In genomic region chr1:151144474-151145157, GRCh38 we compare ENCODE assay signal across 9 cellular contexts. TPM values are rescaled to one million over a fixed set of nuclear protein-coding genes. Genes with fewer than 3 reads are reported as not detected.
DNase-seq lines count a peak whose midpoint lies in the region; ATAC-seq and TF ChIP-seq lines count a peak whose summit lies in the region.
"Had no signal": no experiment of that assay in that cellular context is flagged by ENCODE, and none has a peak within 500 bp of the region (broad histone marks: within the 10 kb centered on the region; RNA-seq: fewer than 3 reads in every experiment).

No MANE protein-coding gene starts in this region.

- no peak overlapping the region for H2AFZ ChIP-seq in SK-N-SH (ENCODE audit: low read depth)

- H3K27ac ChIP-seq in SK-N-SH (ENCODE audit: low read depth in 2 of 2, low read length in 1 of 2) (no peak overlapping the region), dorsolateral prefrontal cortex (peak overlapping the region in 40 of 59 donors; percentile 0 to 93 (median 84)), muscle layer of duodenum (ENCODE audit: low read length) (no peak overlapping the region), thyroid gland (peak overlapping the region in 2 of 3 donors; percentile 18 to 48)
- H3K27ac ChIP-seq: A549 had no signal

- no peak overlapping the region; the same call in 1 of the 2 replicates for H3K4me2 ChIP-seq in SK-N-SH
- H3K4me2 ChIP-seq: A549 had no signal

- H3K4me3 ChIP-seq in SK-N-SH (ENCODE audit: low read depth in 2 of 2, low read length in 1 of 2) (no peak overlapping the region), dorsolateral prefrontal cortex (peak overlapping the region in 57 of 59 donors; percentile 59 to 96 (median 85)), muscle layer of duodenum (ENCODE audit: low read depth in 1 of 2, low read length in 2 of 2) (peak overlapping the region; percentile 74 to 92), thyroid gland (replicated peaks in 1 of 3) (no peak overlapping the region)
- H3K4me3 ChIP-seq: A549 had no signal

- no peak for TF ChIP-seq EP300 in SK-N-SH (IDR thresholded peaks at IDR 0.05; ENCODE audit: borderline replicate concordance in 1 of 2, low read depth in 1 of 2, low read length in 1 of 2)

- peaks cover 0 to 21% of the 10 kb centered on the region in 2 experiments; a peak in 1 of 4 replicates for H3K4me1 ChIP-seq in SK-N-SH (ENCODE audit: control insufficient read depth in 1 of 2, insufficient read depth in 2 of 2, low read depth in 1 of 2, low read length in 1 of 2)
- H3K4me1 ChIP-seq in muscle layer of duodenum (ENCODE audit: control insufficient read depth in 1 of 2, insufficient read depth in 2 of 2, low read length in 2 of 2): peaks cover 0 to 40% of the 10 kb centered on the region in 2 donors
- H3K4me1 ChIP-seq in thyroid gland: peaks cover 20 to 25% of the 10 kb centered on the region in 2 donors

- no peaks in the 10 kb centered on the region for H4K20me1 ChIP-seq in SK-N-SH (ENCODE audit: insufficient read depth)

- DNase-seq in SK-N-SH: no peak
- peak in 1 of 10 donors; percentile 25 for DNase-seq in dorsolateral prefrontal cortex
- no peak for DNase-seq in thyroid gland
- no peak for DNase-seq in AG20443 (ENCODE audit: low spot score)
- DNase-seq in NCI-H146 (lab: John Stamatoyannopoulos, UW): no peak
- DNase-seq in stimulated activated CD4-positive, alpha-beta T cell treated with anti-CD3 and anti-CD28 coated beads, Interleukin-1b, Interleukin-23, amount 100 ng/mL, for 48 hours: no peak

- ATAC-seq in SK-N-SH treated with all-trans-retinoic acid at 6 μM for 48 hours: no peak
- ATAC-seq: A549 had no signal

- TF ChIP-seq POLR2A in thyroid gland (IDR thresholded peaks at IDR 0.05): no peak

- no peak overlapping the region for H3K9ac ChIP-seq in SK-N-SH

- intact Hi-C loops in dorsolateral prefrontal cortex (cut with DNase I) (loop anchor here (5.0 kb wide), 3 partner anchors 72 to 97 kb away; partner anchors contain the start of genes C1orf56 (in 1 of the 2), CDC42SE1 (in 1 of the 2) and GABPB2 (in 1 of the 2)), thyroid gland (cut with DNase I) (no loop called here)

- TF ChIP-seq CTCF in SK-N-SH (IDR thresholded peaks at IDR 0.05) (no peak), dorsolateral prefrontal cortex (IDR thresholded peaks at IDR 0.05 in 54 of 56, conservative IDR thresholded peaks at IDR 0.05 in 2 of 56; ENCODE audit: low read depth in 1 of 56, partially characterized antibody in 56 of 56) (no peak), thyroid gland (IDR thresholded peaks at IDR 0.05) (no peak)

- H3K9me2 ChIP-seq in SK-N-SH: no peaks in the 10 kb centered on the region

- H3K27me3 ChIP-seq in SK-N-SH (ENCODE audit: insufficient read depth) (no peaks in the 10 kb centered on the region), dorsolateral prefrontal cortex (no peaks in the 10 kb centered on the region), muscle layer of duodenum (ENCODE audit: low read depth, low read length) (no peaks in the 10 kb centered on the region), thyroid gland (no peaks in the 10 kb centered on the region)

- 100% methylated on average over 3 of the region's 4 CpGs for WGBS in SK-N-SH (ENCODE audit: low lambda C conversion rate)
- 66 to 73% methylated on average over 4 of the region's 4 CpGs for WGBS in thyroid gland, 2 donors

- H3K79me2 ChIP-seq in SK-N-SH (ENCODE audit: insufficient read depth): no peaks in the 10 kb centered on the region

- TF ChIP-seq RAD21 in SK-N-SH (IDR thresholded peaks at IDR 0.05; ENCODE audit: low read length): no peak

- H3K9me3 ChIP-seq in SK-N-SH (no peaks in the 10 kb centered on the region), muscle layer of duodenum (ENCODE audit: control insufficient read depth in 1 of 2, low read length in 2 of 2) (no peaks in the 10 kb centered on the region), thyroid gland (no peaks in the 10 kb centered on the region)
- H3K9me3 ChIP-seq: A549 had no signal

- POLR2A ChIA-PET in SK-N-SH (lab: Yijun Ruan, JAX): interaction anchor here (0.6 kb wide), 1 partner anchor 141 kb away, joined by 4 read pairs; no protein-coding TSS in a partner anchor

- H3K36me3 ChIP-seq in SK-N-SH (replicated peaks in 1 of 2; ENCODE audit: control insufficient read depth in 1 of 2, insufficient read depth in 2 of 2, low read length in 1 of 2) (no peaks in the 10 kb centered on the region), muscle layer of duodenum (ENCODE audit: control insufficient read depth in 1 of 2, insufficient read depth in 2 of 2, low read length in 2 of 2) (no peaks in the 10 kb centered on the region), thyroid gland (no peaks in the 10 kb centered on the region)

- H3F3A ChIP-seq in SK-N-SH (replicated peaks; ENCODE audit: insufficient read depth): no peaks in the 10 kb centered on the region

- CTCF ChIA-PET in SK-N-SH (lab: Yijun Ruan, JAX): interaction anchor here (1.1 to 6.8 kb wide), 3 partner anchors 11 to 97 kb away, joined by 4 to 40 read pairs (median 11); partner anchors contain the start of genes C1orf56 and TNFAIP8L2

TF ChIP-seq in SK-N-SH treated with all-trans-retinoic acid at 6 μM for 48 hours, 23 proteins besides CTCF, POLR2A, EP300 and RAD21 (continues in another document):
- no peak for TF ChIP-seq CSRNP3 (CRISPR knock-in tag; IDR thresholded peaks at IDR 0.05)
- TF ChIP-seq GLIS3 (CRISPR knock-in tag; IDR thresholded peaks at IDR 0.05): no peak
- no peak for TF ChIP-seq ZC3H10 (CRISPR knock-in tag; IDR thresholded peaks at IDR 0.05)
- no peak for TF ChIP-seq OSR1 (CRISPR knock-in tag; IDR thresholded peaks at IDR 0.05)
- no peak for TF ChIP-seq SNAI2 (CRISPR knock-in tag; IDR thresholded peaks at IDR 0.05)
- TF ChIP-seq CSDC2 (CRISPR knock-in tag; IDR thresholded peaks at IDR 0.05): no peak
- TF ChIP-seq RARB (CRISPR knock-in tag; IDR thresholded peaks at IDR 0.05): no peak
- no peak for TF ChIP-seq PATZ1 (CRISPR knock-in tag; IDR thresholded peaks at IDR 0.05; ENCODE audit: borderline replicate concordance)
- no peak for TF ChIP-seq ESRRG (CRISPR knock-in tag; IDR thresholded peaks at IDR 0.05)
- TF ChIP-seq ARNTL (CRISPR knock-in tag; IDR thresholded peaks at IDR 0.05; ENCODE audit: borderline replicate concordance, low read depth): no peak
- no peak for TF ChIP-seq BACH2 (CRISPR knock-in tag; IDR thresholded peaks at IDR 0.05; ENCODE audit: borderline replicate concordance)
- no peak for TF ChIP-seq TOX (CRISPR knock-in tag; IDR thresholded peaks at IDR 0.05; ENCODE audit: borderline replicate concordance)

RNA-seq across cellular contexts. Expression of gene SEMA6C, which starts 1.8 kb away (rescaled TPM):
- 3.1 and 4.0 TPM in 2 replicates for polyA plus RNA-seq in SK-N-SH (2012; rRNA removed)
- 1.9 and 2.8 TPM in 2 replicates for polyA plus RNA-seq in SK-N-SH (2012; cell fraction: cytosol; rRNA removed)
- 17.3 and 19.6 TPM in 2 replicates for polyA plus RNA-seq in SK-N-SH (2012; cell fraction: nucleus; rRNA removed)
- total RNA-seq in dorsolateral prefrontal cortex (10 to 100 TPM; 12.8 to 41.0 (median 24.6) TPM), thyroid gland (1 to 10 TPM; 2.5 to 5.9 (median 3.4) TPM)

RNA-seq across cellular contexts. Expression of gene TNFAIP8L2, which starts 11.8 kb away (rescaled TPM):
- not detected in 2 replicates for polyA plus RNA-seq in SK-N-SH (2012; rRNA removed)
- not detected in 2 replicates for polyA plus RNA-seq in SK-N-SH (2012; cell fraction: cytosol; rRNA removed)
- polyA plus RNA-seq in SK-N-SH (2012; cell fraction: nucleus; rRNA removed): 0.07 TPM in 1 of 2 replicates, not detected in the other
- 1 to 10 TPM in 102 of 120 experiments, under 1 TPM in 14, not detected in 4; 0.40 to 6.4 (median 1.9) TPM for total RNA-seq in dorsolateral prefrontal cortex
- total RNA-seq in thyroid gland: 1 to 10 TPM; 2.2 to 4.2 (median 2.4) TPM
- polyA plus RNA-seq: A549 had no signal

RNA-seq across cellular contexts. Expression of gene LYSMD1, which starts 21.1 kb away (rescaled TPM):
- 4.5 and 5.1 TPM in 2 replicates for polyA plus RNA-seq in SK-N-SH (2012; rRNA removed)
- polyA plus RNA-seq in SK-N-SH (2012; cell fraction: cytosol; rRNA removed): 3.7 and 4.4 TPM in 2 replicates
- polyA plus RNA-seq in SK-N-SH (2012; cell fraction: nucleus; rRNA removed): 7.1 and 7.3 TPM in 2 replicates
- 10 to 100 TPM; 11.8 to 24.4 (median 17.1) TPM for total RNA-seq in dorsolateral prefrontal cortex
- 10 to 100 TPM; 13.4 to 19.7 (median 15.7) TPM for total RNA-seq in thyroid gland

RNA-seq across cellular contexts. Expression of gene SCNM1, which starts 21.3 kb away (rescaled TPM):
- polyA plus RNA-seq in SK-N-SH (2012; rRNA removed): 23.4 and 27.8 TPM in 2 replicates
- polyA plus RNA-seq in SK-N-SH (2012; cell fraction: cytosol; rRNA removed): 19.6 and 20.7 TPM in 2 replicates
- 61.7 and 92.2 TPM in 2 replicates for polyA plus RNA-seq in SK-N-SH (2012; cell fraction: nucleus; rRNA removed)
- total RNA-seq in dorsolateral prefrontal cortex (10 to 100 TPM; 20.8 to 38.5 (median 28.7) TPM), thyroid gland (10 to 100 TPM; 13.2 to 44.5 (median 24.5) TPM)

RNA-seq across cellular contexts. Expression of gene TMOD4, which starts 31.2 kb away (rescaled TPM):
- 0.57 and 0.59 TPM in 2 replicates for polyA plus RNA-seq in SK-N-SH (2012; rRNA removed)
- 0.20 and 0.37 TPM in 2 replicates for polyA plus RNA-seq in SK-N-SH (2012; cell fraction: cytosol; rRNA removed)
- 1.7 and 2.0 TPM in 2 replicates for polyA plus RNA-seq in SK-N-SH (2012; cell fraction: nucleus; rRNA removed)
- total RNA-seq in dorsolateral prefrontal cortex (1 to 10 TPM in 27 of 120 experiments, under 1 TPM in 7, not detected in 86; 0.60 to 2.8 (median 1.3) TPM), thyroid gland (not detected)

Comparison
In these comparisons a context has a peak if more than half of its experiments do, and no peak if none do; other contexts are left out.
1. H3K27ac ChIP-seq: peak in dorsolateral prefrontal cortex (40 of 59) and thyroid gland (2 of 3); none in SK-N-SH (0 of 2) and muscle layer of duodenum (single experiment).
2. H3K4me3 ChIP-seq: peak in dorsolateral prefrontal cortex (57 of 59) and muscle layer of duodenum (2 of 2); none in SK-N-SH (0 of 2) and thyroid gland (0 of 3).